In genomic region chr13:40618581-40619478, GRCh38 we compare ENCODE assay signal across 15 cellular contexts. TPM values are rescaled to one million over a fixed set of nuclear protein-coding genes. Genes with fewer than 3 reads are reported as not detected.
DNase-seq lines count a peak whose midpoint lies in the region; ATAC-seq, FAIRE-seq and TF ChIP-seq lines count a peak whose summit lies in the region.
"Had no signal": no experiment of that assay in that cellular context is flagged by ENCODE, and none has a peak within 500 bp of the region (broad histone marks: within the 10 kb centered on the region; RNA-seq: fewer than 3 reads in every experiment).

No MANE protein-coding gene starts in this region.

- H3K9me3 ChIP-seq in HepG2 (ENCODE audit: low read length) (no peaks in the 10 kb centered on the region), subcutaneous abdominal adipose tissue (ENCODE audit: control insufficient read depth in 5 of 5, low read length in 5 of 5) (no peaks in the 10 kb centered on the region)
- H3K9me3 ChIP-seq: pancreas, spleen, vagina had no signal

- CTCF ChIA-PET in activated naive CD4-positive, alpha-beta T cell treated with anti-CD3 and anti-CD28 coated beads for 36 hours (lab: Charles Lee) = interaction anchor here (1.1 to 1.3 kb wide), 2 partner anchors 10 to 13 kb away, joined by 3 to 5 read pairs; no protein-coding TSS in a partner anchor
- CTCF ChIA-PET in activated CD4-positive, alpha-beta memory T cell treated with anti-CD3 and anti-CD28 coated beads, Interleukin-2, amount 10 ng/mL, durations not matched to agents 7 days and 5 days (lab: Charles Lee) = interaction anchor here (0.6 kb wide), 1 partner anchor 17 kb away, joined by 3 read pairs; no protein-coding TSS in a partner anchor
- CTCF ChIA-PET in HepG2 (lab: Yijun Ruan, JAX; ENCODE audit: low intra/inter-chr PET ratio, low total read pairs) = no interaction called here

- H3K9me3 Mint-ChIP-seq in activated naive CD4-positive, alpha-beta T cell treated with anti-CD3 and anti-CD28 coated beads for 36 hours = no peaks in the 10 kb centered on the region
- H3K9me3 Mint-ChIP-seq in activated CD4-positive, alpha-beta memory T cell treated with anti-CD3 and anti-CD28 coated beads, Interleukin-2, amount 10 ng/mL, durations not matched to agents 7 days and 5 days = peaks cover 5% of the 10 kb centered on the region

- in situ Hi-C loops in HepG2 (cut with HindIII; ENCODE audit: extremely low pct_ligation_motif_present, low pct_unique_long_range_greater_than_20kb) = no loop called here
- in situ Hi-C loops in ACHN (cut with HindIII; ENCODE audit: low pct_ligation_motif_present, low pct_unique_long_range_greater_than_20kb, low sequenced_read_pairs) = no loop called here

- H3K4me1 Mint-ChIP-seq in activated naive CD4-positive, alpha-beta T cell treated with anti-CD3 and anti-CD28 coated beads for 36 hours (ENCODE audit: low read depth) = peaks cover 88% of the 10 kb centered on the region
- H3K4me1 Mint-ChIP-seq in activated CD4-positive, alpha-beta memory T cell treated with anti-CD3 and anti-CD28 coated beads, Interleukin-2, amount 10 ng/mL, durations not matched to agents 7 days and 5 days = peaks cover 83% of the 10 kb centered on the region

- 96% methylated on average over 15 of the region's 15 CpGs for WGBS in HepG2 (ENCODE audit: low lambda C conversion rate)

- H3K36me3 ChIP-seq in HepG2 (replicated peaks in 1 of 2; ENCODE audit: control insufficient read depth in 1 of 2, insufficient read depth in 2 of 2, low read length in 2 of 2) (peaks cover 5 to 12% of the 10 kb centered on the region in 2 experiments; a peak in 3 of 5 replicates), subcutaneous abdominal adipose tissue (ENCODE audit: control insufficient read depth in 5 of 5, insufficient read depth in 5 of 5, low read length in 5 of 5) (no peaks in the 10 kb centered on the region)
- H3K36me3 ChIP-seq: pancreas, spleen, vagina had no signal

- H3K27me3 Mint-ChIP-seq in activated naive CD4-positive, alpha-beta T cell treated with anti-CD3 and anti-CD28 coated beads for 36 hours (ENCODE audit: low read depth) = no peaks in the 10 kb centered on the region
- H3K27me3 Mint-ChIP-seq in activated CD4-positive, alpha-beta memory T cell treated with anti-CD3 and anti-CD28 coated beads, Interleukin-2, amount 10 ng/mL, durations not matched to agents 7 days and 5 days = no peaks in the 10 kb centered on the region

- peaks cover 76% of the 10 kb centered on the region for H4K20me1 ChIP-seq in HepG2 (ENCODE audit: insufficient read depth, low read length)

- H3K27me3 ChIP-seq in HepG2 (ENCODE audit: control insufficient read depth in 1 of 2, insufficient read depth in 2 of 2, low read length in 2 of 2) (no peaks in the 10 kb centered on the region), subcutaneous abdominal adipose tissue (ENCODE audit: control insufficient read depth in 5 of 5, insufficient read depth in 4 of 5, low read length in 5 of 5) (no peaks in the 10 kb centered on the region)
- H3K27me3 ChIP-seq: pancreas, spleen, vagina had no signal

- POLR2A ChIA-PET in activated CD4-positive, alpha-beta memory T cell treated with anti-CD3 and anti-CD28 coated beads, Interleukin-2, amount 10 ng/mL, durations not matched to agents 7 days and 5 days (lab: Charles Lee) = interaction anchor here (1.1 to 13.0 kb wide), 3 partner anchors 23 to 46 kb away, joined by 3 to 140 read pairs (median 4); partner anchors contain the start of gene FOXO1
- POLR2A ChIA-PET in HepG2 (lab: Yijun Ruan, JAX) = no interaction called here

- TF ChIP-seq RAD21 in HepG2 (CRISPR knock-in tag; IDR thresholded peaks at IDR 0.05) = no peak

- H3K27ac ChIP-seq in HepG2 (ENCODE audit: extremely low read length, insufficient read depth, low read length) (peak overlapping the region; percentile 28), subcutaneous abdominal adipose tissue (ENCODE audit: low read depth, low read length) (peak overlapping the region; percentile 95)
- H3K27ac ChIP-seq: HL-60, spleen, vagina had no signal

- BruUV-seq in HepG2 (replicated peaks; lab: Mats Ljungman, UMichigan) = no TSS peak

- TF ChIP-seq CTCF in HepG2 (CRISPR knock-in tag; IDR thresholded peaks at IDR 0.05) = no peak

- intact Hi-C loops in activated naive CD4-positive, alpha-beta T cell treated with anti-CD3 and anti-CD28 coated beads for 36 hours (cut with micrococcal nuclease) = no loop called here
- intact Hi-C loops in HepG2 (cut with micrococcal nuclease; ENCODE audit: unreplicated experiment) = no loop called here

- peak overlapping the region; percentile 81 for H3K27ac Mint-ChIP-seq in activated naive CD4-positive, alpha-beta T cell treated with anti-CD3 and anti-CD28 coated beads for 36 hours
- peak overlapping the region; percentile 3 for H3K27ac Mint-ChIP-seq in activated CD4-positive, alpha-beta memory T cell treated with anti-CD3 and anti-CD28 coated beads, Interleukin-2, amount 10 ng/mL, durations not matched to agents 7 days and 5 days

- no peak for TF ChIP-seq EP300 in HepG2 (IDR thresholded peaks at IDR 0.05; ENCODE audit: low read depth in 2 of 2, low read length in 2 of 2)
- TF ChIP-seq EP300 in HepG2 (CRISPR knock-in tag; IDR thresholded peaks at IDR 0.05; ENCODE audit: borderline replicate concordance) = no peak

- H3K4me3 ChIP-seq in HepG2 (replicated peaks in 1 of 3; ENCODE audit: insufficient read depth in 1 of 3, low read depth in 2 of 3, low read length in 3 of 3) = no peak overlapping the region
- H3K4me3 ChIP-seq in subcutaneous abdominal adipose tissue (ENCODE audit: low read depth in 1 of 5, low read length in 5 of 5) = peak overlapping the region in 1 of 5 donors; percentile 22
- H3K4me3 ChIP-seq: pancreas, spleen, vagina had no signal

- H3K4me1 ChIP-seq in HepG2 (ENCODE audit: insufficient read depth, low read length) (peaks cover 72% of the 10 kb centered on the region), subcutaneous abdominal adipose tissue (ENCODE audit: control insufficient read depth in 5 of 5, insufficient read depth in 5 of 5, low read length in 5 of 5) (peaks cover 8 to 91% (median 67%) of the 10 kb centered on the region in 5 donors)

- no peak overlapping the region for H3K4me3 Mint-ChIP-seq in activated naive CD4-positive, alpha-beta T cell treated with anti-CD3 and anti-CD28 coated beads for 36 hours
- H3K4me3 Mint-ChIP-seq in activated CD4-positive, alpha-beta memory T cell treated with anti-CD3 and anti-CD28 coated beads, Interleukin-2, amount 10 ng/mL, durations not matched to agents 7 days and 5 days = no peak overlapping the region

- no peak overlapping the region for H3K4me2 ChIP-seq in HepG2 (ENCODE audit: low read depth, low read length)

- H3K36me3 Mint-ChIP-seq in activated naive CD4-positive, alpha-beta T cell treated with anti-CD3 and anti-CD28 coated beads for 36 hours (ENCODE audit: low read depth) = peaks cover 14% of the 10 kb centered on the region
- H3K36me3 Mint-ChIP-seq in activated CD4-positive, alpha-beta memory T cell treated with anti-CD3 and anti-CD28 coated beads, Interleukin-2, amount 10 ng/mL, durations not matched to agents 7 days and 5 days (ENCODE audit: low read depth) = peaks cover 51% of the 10 kb centered on the region

- DNase-seq in activated naive CD4-positive, alpha-beta T cell treated with anti-CD3 and anti-CD28 coated beads for 36 hours = no peak
- DNase-seq in activated naive CD4-positive, alpha-beta T cell treated with anti-CD3 and anti-CD28 coated beads, Interleukin-2, amount 50 U/mL, for 16 hours = no peak
- DNase-seq in activated CD4-positive, alpha-beta memory T cell treated with anti-CD3 and anti-CD28 coated beads, Interleukin-2, amount 10 ng/mL, durations not matched to agents 7 days and 5 days = no peak
- DNase-seq in HepG2 (ENCODE audit: low spot score) = no peak
- no peak for DNase-seq in DMS153 (lab: John Stamatoyannopoulos, UW)
- no peak for DNase-seq in ACHN
- DNase-seq in SK-N-DZ (ENCODE audit: low spot score) = no peak
- DNase-seq: NCI-H1048, NCI-H2081 treated with DMSO at 0.1 percent for 48 hours, NCI-H748 treated with DMSO at 0.1 percent for 48 hours, pancreas, spleen had no signal

- no peak overlapping the region for H2AFZ ChIP-seq in HepG2 (ENCODE audit: low read length)

- H3K79me2 ChIP-seq in HepG2 (ENCODE audit: insufficient read depth, low read length) = peaks cover 96% of the 10 kb centered on the region

- FAIRE-seq in HepG2 (lab: Jason Lieb, UNC) = no peak
- FAIRE-seq: pancreas had no signal

- ATAC-seq in HepG2 = no peak

- H3K9ac ChIP-seq in HepG2 (ENCODE audit: insufficient read depth, low read depth, low read length) (no peak overlapping the region), subcutaneous abdominal adipose tissue (ENCODE audit: low read length in 5 of 5) (peak overlapping the region in 1 of 5 donors; percentile 56)

- no peak for TF ChIP-seq POLR2A in HepG2 (IDR thresholded peaks at IDR 0.05; ENCODE audit: insufficient read depth in 1 of 2, low read depth in 2 of 2, low read length in 2 of 2)

RNA-seq across cellular contexts. Expression of gene FOXO1, which starts 47.6 kb away (rescaled TPM):
- total RNA-seq in activated naive CD4-positive, alpha-beta T cell treated with anti-CD3 and anti-CD28 coated beads for 36 hours = 10 to 100 TPM; 30.9 to 32.1 TPM
- total RNA-seq in activated CD4-positive, alpha-beta memory T cell treated with anti-CD3 and anti-CD28 coated beads, Interleukin-2, amount 10 ng/mL, durations not matched to agents 7 days and 5 days = 10 to 100 TPM; 31.6 to 32.2 TPM
- 8.1 and 13.8 TPM in 2 replicates for total RNA-seq in HepG2 (2016; rRNA removed; fragmentation: Illumina TruSeq; extraction: Trizol)
- total RNA-seq in HepG2 (2016; cell fraction: cytosol; rRNA removed; fragmentation: Illumina TruSeq; extraction: Trizol; ENCODE audit: low read depth) = 16.8 and 17.8 TPM in 2 replicates
- total RNA-seq in HepG2 (2016; cell fraction: insoluble cytoplasmic fraction; rRNA removed; fragmentation: Illumina TruSeq; extraction: Trizol) = 7.8 and 12.3 TPM in 2 replicates
- 15.3 and 15.4 TPM in 2 replicates for total RNA-seq in HepG2 (2016; cell fraction: membrane; rRNA removed; fragmentation: Illumina TruSeq; extraction: Trizol)
- 14.4 and 14.7 TPM in 2 replicates for total RNA-seq in HepG2 (2016; cell fraction: nucleus; rRNA removed; fragmentation: Illumina TruSeq; extraction: Trizol)
- 10.9 and 13.1 TPM in 2 replicates for polyA plus RNA-seq in HepG2 (2011; rRNA removed)
- 8.3 and 8.4 TPM in 2 replicates for polyA plus RNA-seq in HepG2 (2011; cell fraction: cytosol; rRNA removed)
- polyA plus RNA-seq in HepG2 (2011; cell fraction: nucleus; rRNA removed) = 12.9 and 17.5 TPM in 2 replicates
- 8.8 and 12.0 TPM in 2 replicates for polyA plus RNA-seq in HepG2 (2012)
- 0.25 TPM in 2 replicates for polyA plus RNA-seq in HepG2 (2016; cell fraction: cytosol; fragmentation: Illumina TruSeq; extraction: Trizol; ENCODE audit: low read depth)
- 10.3 and 10.9 TPM in 2 replicates for polyA plus RNA-seq in HepG2 (2016; cell fraction: insoluble cytoplasmic fraction; fragmentation: Illumina TruSeq; extraction: Trizol; ENCODE audit: low read depth)
- 1.5 and 2.0 TPM in 2 replicates for polyA plus RNA-seq in HepG2 (2016; cell fraction: membrane; fragmentation: Illumina TruSeq; extraction: Trizol; ENCODE audit: low read depth)
- polyA plus RNA-seq in HepG2 (2016; cell fraction: nucleus; fragmentation: Illumina TruSeq; extraction: Trizol; ENCODE audit: insufficient read depth, low read depth) = 9.4 and 9.9 TPM in 2 replicates
- polyA minus RNA-seq in HepG2 (2011; rRNA and poly(A)+ RNA removed; ENCODE audit: low replicate concordance) = 4.3 and 53.3 TPM in 2 replicates
- polyA minus RNA-seq in HepG2 (2011; cell fraction: cytosol; rRNA and poly(A)+ RNA removed) = 28.8 and 31.7 TPM in 2 replicates
- polyA minus RNA-seq in HepG2 (2011; cell fraction: nucleus; rRNA and poly(A)+ RNA removed) = 63.8 and 73.3 TPM in 2 replicates
- polyA plus RNA-seq in SK-N-DZ (2014; cell fraction: cytosol; rRNA removed) = 0.42 TPM in 2 replicates
- 0.17 and 0.37 TPM in 2 replicates for polyA plus RNA-seq in SK-N-DZ (2014; cell fraction: nucleus; rRNA removed)
